In the genomic region with DNA sequence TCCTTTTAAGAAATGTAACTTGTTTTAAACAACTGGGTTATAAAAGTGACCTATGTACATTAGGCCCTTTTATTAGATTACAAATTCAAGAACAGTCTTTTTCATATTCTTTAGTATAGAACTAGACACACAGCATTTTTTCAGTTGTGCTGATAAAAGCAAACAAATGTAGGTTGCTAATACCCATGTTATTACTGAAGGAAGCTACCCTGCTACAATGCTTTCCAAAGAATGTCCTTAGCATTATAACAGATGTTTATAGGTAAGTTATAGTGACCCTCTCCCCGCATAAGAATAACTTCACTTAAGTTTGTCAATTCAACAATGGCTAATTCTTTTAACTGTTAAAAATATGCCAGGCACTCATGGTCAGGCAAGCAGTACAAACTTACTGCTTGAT, we compare ENCODE assay signal across 25 cellular contexts.
"Had no signal": no experiment of that assay in that cellular context is flagged by ENCODE, and none has a peak within 500 bp of the region (broad histone marks: within the 10 kb centered on the region; RNA-seq: fewer than 3 reads in every experiment).

No MANE protein-coding gene starts in this region.

- H3K27me3 ChIP-seq: left lung, neural progenitor cell, neutrophil, right lobe of liver, transverse colon, upper lobe of left lung had no signal

- H3K4me1 Mint-ChIP-seq: mesothelial cell of epicardium; naive B cell; nephron progenitor cell; neural progenitor cell; stimulated activated naive B cell treated with anti-CD40 and anti-IgM and Interleukin-4, amounts not matched to agents 10 μg/mL and 1 μg/mL and 100 μg/mL, for 72 hours had no signal

- H3K9me3 ChIP-seq: left lung, neutrophil, psoas muscle, right lobe of liver, transverse colon, upper lobe of left lung had no signal

- H3K4me3 Mint-ChIP-seq: mesothelial cell of epicardium; naive B cell; natural killer cell; nephron progenitor cell; neural progenitor cell; stimulated activated naive B cell treated with anti-CD40 and anti-IgM and Interleukin-4, amounts not matched to agents 10 μg/mL and 1 μg/mL and 100 μg/mL, for 72 hours had no signal

- H3K4me3 ChIP-seq: left lung, lung, neural progenitor cell, psoas muscle, right lobe of liver, transverse colon, upper lobe of left lung had no signal

- H3K4me2 ChIP-seq: neural progenitor cell had no signal

- H3K9me3 Mint-ChIP-seq: mesothelial cell of epicardium; naive B cell; natural killer cell; nephron progenitor cell; neural progenitor cell; stimulated activated naive B cell treated with anti-CD40 and anti-IgM and Interleukin-4, amounts not matched to agents 10 μg/mL and 1 μg/mL and 100 μg/mL, for 72 hours had no signal

- H3K27me3 Mint-ChIP-seq: naive B cell; stimulated activated naive B cell treated with anti-CD40 and anti-IgM and Interleukin-4, amounts not matched to agents 10 μg/mL and 1 μg/mL and 100 μg/mL, for 72 hours had no signal

- H3K27ac ChIP-seq: left lung, neural progenitor cell, neutrophil, parathyroid adenoma, psoas muscle, transverse colon, upper lobe of left lung had no signal

- ATAC-seq: left colon; left lung; natural killer cell; psoas muscle; stimulated activated naive B cell treated with anti-CD40 and anti-IgM and Interleukin-4, amounts not matched to agents 10 μg/mL and 1 μg/mL and 100 μg/mL, for 72 hours; stimulated activated naive CD8-positive, alpha-beta T cell treated with anti-CD3 and anti-CD28 coated beads, Interleukin-15, Interleukin-2, amounts not matched to agents 100 U/mL and 50 U/mL, for 24 hours had no signal

- H3K79me2 ChIP-seq: parathyroid adenoma had no signal

- H2AFZ ChIP-seq: neural progenitor cell, parathyroid adenoma had no signal

- DNase-seq: hippocampal formation; kidney glomerular epithelial cell; left colon; left lung; mesendoderm; naive B cell; natural killer cell; nephron progenitor cell; occipital lobe; psoas muscle; right lobe of liver; stimulated activated CD4-positive, alpha-beta T cell treated with anti-CD3 and anti-CD28 coated beads, Interleukin-12 subunit alpha, Interleukin-12 subunit beta, amount 100 ng/mL, for 4 hours; stimulated activated CD4-positive, alpha-beta T cell treated with anti-CD3 and anti-CD28 coated beads, Interleukin-15, amount 100 ng/mL, for 24 hours; stimulated activated CD4-positive, alpha-beta T cell treated with anti-CD3 and anti-CD28 coated beads, Interleukin-2, amount 100 ng/mL, for 24 hours; stimulated activated CD4-positive, alpha-beta T cell treated with anti-CD3 and anti-CD28 coated beads, Interleukin-4, amount 100 ng/mL, for 1 hour; stimulated activated naive B cell treated with anti-CD40 and anti-IgM and Interleukin-4, amounts not matched to agents 10 μg/mL and 1 μg/mL and 100 μg/mL, for 72 hours; stimulated activated naive CD8-positive, alpha-beta T cell treated with anti-CD3 and anti-CD28 coated beads, Interleukin-15, Interleukin-2, amounts not matched to agents 100 U/mL and 50 U/mL, for 24 hours; substantia nigra; transverse colon; upper lobe of left lung had no signal

- H3K27ac Mint-ChIP-seq: mesothelial cell of epicardium; natural killer cell; nephron progenitor cell; neural progenitor cell; stimulated activated naive B cell treated with anti-CD40 and anti-IgM and Interleukin-4, amounts not matched to agents 10 μg/mL and 1 μg/mL and 100 μg/mL, for 72 hours had no signal

- H3K4me1 ChIP-seq: left lung, parathyroid adenoma, psoas muscle had no signal

- H3K9ac ChIP-seq: neural progenitor cell, parathyroid adenoma had no signal
